Comparison of ENCODE assay signal across 8 cellular contexts in the genomic region with DNA sequence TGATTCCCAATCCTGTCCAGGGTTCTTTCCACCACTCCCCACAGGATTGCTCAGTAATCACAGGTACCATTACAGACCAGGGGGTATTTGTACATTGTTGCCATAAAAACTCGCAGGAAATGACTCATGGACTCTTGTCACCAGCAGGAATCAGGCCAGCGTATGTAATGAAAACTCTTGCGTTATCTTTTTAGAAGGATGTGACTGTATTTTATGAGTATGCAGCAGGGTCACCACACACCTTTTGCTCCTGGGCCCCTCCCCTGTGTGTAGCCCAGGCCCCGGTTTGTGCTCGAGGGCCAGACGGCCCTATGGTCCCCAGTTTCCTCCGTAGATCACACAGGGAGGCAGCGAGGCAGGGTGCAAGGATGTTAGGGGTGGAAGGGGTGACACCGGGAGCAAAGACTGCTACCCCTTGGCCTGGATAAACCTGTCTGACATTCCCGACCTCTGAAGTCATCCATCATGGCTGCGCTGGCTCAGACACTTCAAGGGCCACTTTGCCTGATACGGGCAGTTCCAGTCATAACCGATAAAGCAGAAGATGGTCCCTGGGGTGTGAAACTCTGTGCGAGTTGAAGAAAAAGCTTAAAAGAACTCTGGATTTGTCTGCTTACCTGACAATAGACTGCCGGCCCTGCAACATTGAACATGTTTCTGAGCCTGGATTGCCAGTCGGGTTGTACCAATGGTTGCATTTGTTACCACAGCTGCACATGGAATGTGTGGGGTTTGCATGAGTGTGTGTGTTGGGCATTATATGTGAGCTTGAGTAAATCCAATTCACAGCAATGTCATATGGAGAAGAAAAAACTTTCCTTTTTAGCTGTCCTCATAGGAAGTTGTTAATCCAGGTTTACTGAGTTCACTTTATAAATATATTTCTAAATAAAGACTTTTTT. TPM values are rescaled to one million over a fixed set of nuclear protein-coding genes. Genes with fewer than 3 reads are reported as not detected.
DNase-seq lines count a peak whose midpoint lies in the region; ATAC-seq and TF ChIP-seq lines count a peak whose summit lies in the region.

No MANE protein-coding gene starts in this region.

- 0 out of 2 replicates have a peak overlapping the region, but pooled peaks have one; percentile 11 for H2AFZ ChIP-seq in Loucy (ENCODE audit: low read length)

- 66 to 83% (median 74%) methylated on average over 10 to 16 of the region's 16 CpGs for WGBS in spleen, 5 donors

- TF ChIP-seq CTCF in Loucy (conservative IDR thresholded peaks at IDR 0.05; ENCODE audit: low read length) (no peak), spleen (IDR thresholded peaks at IDR 0.05 in 8 of 11, conservative IDR thresholded peaks at IDR 0.05 in 3 of 11) (no peak)

- intact Hi-C loops in spleen (cut with DNase I; ENCODE audit: low total_unique reads), result no loop called here

- H3K4me2 ChIP-seq in Loucy (ENCODE audit: low read depth, low read length, poor library complexity, severe bottlenecking), result peak overlapping the region; percentile 51

- no peaks in the 10 kb centered on the region for H3K9me2 ChIP-seq in Loucy (replicated peaks; ENCODE audit: low read depth, low read length)

- no peaks in the 10 kb centered on the region for H4K20me1 ChIP-seq in Loucy (ENCODE audit: insufficient read depth, low read length, poor library complexity, severe bottlenecking)

- H3K4me1 ChIP-seq in Loucy (ENCODE audit: insufficient read depth, low read length, poor library complexity, severe bottlenecking) (peaks cover 45% of the 10 kb centered on the region), spleen (peaks cover 0 to 18% (median 4%) of the 10 kb centered on the region in 6 donors)

- H3K36me3 ChIP-seq in Loucy (ENCODE audit: insufficient read depth, low read length), result no peaks in the 10 kb centered on the region
- peaks cover 0 to 18% (median 0%) of the 10 kb centered on the region in 6 donors for H3K36me3 ChIP-seq in spleen

- no peaks in the 10 kb centered on the region for H3F3A ChIP-seq in Loucy (ENCODE audit: low read depth)

- no peak overlapping the region for H3K4me3 Mint-ChIP-seq in activated naive CD8-positive, alpha-beta T cell treated with anti-CD3 and anti-CD28 coated beads for 36 hours

- peak overlapping the region; percentile 49 for H3K9ac ChIP-seq in Loucy (ENCODE audit: low read depth, low read length, poor library complexity, severe bottlenecking)

- no peak overlapping the region for H3K27ac ChIP-seq in spleen

- peaks cover 4% of the 10 kb centered on the region for H3K9me3 Mint-ChIP-seq in activated naive CD8-positive, alpha-beta T cell treated with anti-CD3 and anti-CD28 coated beads for 36 hours

- H3K27me3 Mint-ChIP-seq in activated naive CD8-positive, alpha-beta T cell treated with anti-CD3 and anti-CD28 coated beads for 36 hours, result no peaks in the 10 kb centered on the region

- H3K36me3 Mint-ChIP-seq in activated naive CD8-positive, alpha-beta T cell treated with anti-CD3 and anti-CD28 coated beads for 36 hours, result peaks cover 15% of the 10 kb centered on the region

- H3K9me3 ChIP-seq in Loucy (ENCODE audit: insufficient read depth, low read depth, low read length) (no peaks in the 10 kb centered on the region), spleen (peaks cover 0 to 4% (median 0%) of the 10 kb centered on the region in 8 donors)

- peak; percentile 45 for DNase-seq in COLO829 (ENCODE audit: low spot score)
- DNase-seq in activated naive CD8-positive, alpha-beta T cell treated with anti-CD3 and anti-CD28 coated beads for 36 hours, result no peak
- DNase-seq in left lobe of liver (ENCODE audit: low spot score), result no peak
- no peak for DNase-seq in spleen
- no peak for DNase-seq in D341Med (ENCODE audit: low spot score)
- DNase-seq in NCI-H1092 treated with DMSO at 0.1 percent for 48 hours (lab: John Stamatoyannopoulos, UW), result no peak

- ATAC-seq in left lobe of liver (peak; percentile 14), GM19351 (IDR thresholded peaks at IDR 0.05; ENCODE audit: unreplicated experiment) (no peak)

- peak overlapping the region; percentile 39 for H3K4me3 ChIP-seq in Loucy (ENCODE audit: low read length, poor library complexity, severe bottlenecking)
- H3K4me3 ChIP-seq in spleen, result no peak overlapping the region

- peak overlapping the region; percentile 60 for H3K27ac Mint-ChIP-seq in activated naive CD8-positive, alpha-beta T cell treated with anti-CD3 and anti-CD28 coated beads for 36 hours

- no peaks in the 10 kb centered on the region for H3K27me3 ChIP-seq in Loucy (ENCODE audit: insufficient read depth, low read length, poor library complexity, severe bottlenecking)
- H3K27me3 ChIP-seq in spleen (replicated peaks in 1 of 7), result no peaks in the 10 kb centered on the region

- TF ChIP-seq POLR2A in spleen (IDR thresholded peaks at IDR 0.05), result no peak

- H3K4me1 Mint-ChIP-seq in activated naive CD8-positive, alpha-beta T cell treated with anti-CD3 and anti-CD28 coated beads for 36 hours, result peaks cover 25% of the 10 kb centered on the region

- H3K79me2 ChIP-seq in Loucy (ENCODE audit: insufficient read depth, low read length), result no peaks in the 10 kb centered on the region

RNA-seq across cellular contexts. Expression of a gene that starts 57.0 kb away (rescaled TPM):
- total RNA-seq in activated naive CD8-positive, alpha-beta T cell treated with anti-CD3 and anti-CD28 coated beads for 36 hours, result 10 to 100 TPM; 54.4 to 59.7 TPM
- total RNA-seq in left lobe of liver, result 47.8 TPM
- 10 to 100 TPM; 18.6 to 50.8 (median 36.4) TPM for total RNA-seq in spleen
- 1 to 10 TPM; 1.9 to 4.6 (median 2.2) TPM for polyA plus RNA-seq in spleen
